13 cellular contexts compared by ENCODE assay signal in the genomic region with DNA sequence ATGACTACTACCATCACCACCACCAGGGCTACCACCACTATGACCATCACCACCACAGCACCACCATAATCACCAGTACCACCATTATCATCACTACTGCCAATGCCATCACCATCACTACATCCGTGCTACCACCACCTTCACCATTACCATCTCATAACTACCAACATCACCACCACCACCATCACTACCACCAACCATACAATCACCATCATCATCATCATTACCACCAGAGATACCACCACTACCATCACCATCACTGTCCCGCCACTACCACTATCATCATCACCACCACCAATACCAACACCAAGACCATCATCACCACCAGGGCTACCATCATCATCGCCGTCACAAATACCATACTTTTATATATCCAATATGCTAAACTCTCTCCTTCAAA.
A peak's percentile ranks its signal among the peaks of the same experiment; 100 is the strongest.
DNase-seq lines count a peak whose midpoint lies in the region; ATAC-seq and TF ChIP-seq lines count a peak whose summit lies in the region.
"Had no signal": no experiment of that assay in that cellular context is flagged by ENCODE, and none has a peak within 500 bp of the region (broad histone marks: within the 10 kb centered on the region; RNA-seq: fewer than 3 reads in every experiment).

No MANE protein-coding gene starts in this region.

- H3K23ac ChIP-seq in IMR-90 (ENCODE audit: low read depth, low read length): no peak overlapping the region
- H3K23ac ChIP-seq in neuronal stem cell (ENCODE audit: low read depth, low read length, poor library complexity): peak overlapping the region; percentile 50

- H3K9ac ChIP-seq in IMR-90 (ENCODE audit: low read depth, low read length) (no peak overlapping the region), neuronal stem cell (ENCODE audit: low read depth, low read length, poor library complexity) (no peak overlapping the region)

- H3K18ac ChIP-seq in IMR-90 (ENCODE audit: low read depth, low read length) (no peak overlapping the region), neuronal stem cell (ENCODE audit: low read length) (no peak overlapping the region)

- H2BK120ac ChIP-seq in IMR-90 (ENCODE audit: low read depth, low read length) (no peak overlapping the region), neuronal stem cell (ENCODE audit: low read depth, low read length) (no peak overlapping the region)

- TF ChIP-seq RAD21 in IMR-90 (IDR thresholded peaks at IDR 0.05; ENCODE audit: low read length): no peak

- dilution Hi-C loops in IMR-90 (cut with HindIII; ENCODE audit: low sequenced_read_pairs, unreplicated experiment): no loop called here

- H3K27me3 Mint-ChIP-seq in glutamatergic neuron (ENCODE audit: unreplicated experiment): no peaks in the 10 kb centered on the region

- 90% methylated on average over 2 of the region's 4 CpGs; no CpG with 5 or more reads in 1 of the 2 experiments for WGBS in IMR-90 (ENCODE audit: extremely low coverage in 2 of 2, insufficient read length in 1 of 2), 2 experiments
- 100% methylated on average over 2 of the region's 4 CpGs; no CpG with 5 or more reads in 1 of the 2 donors for WGBS in neuronal stem cell (ENCODE audit: extremely low coverage in 2 of 2, insufficient read length in 2 of 2, insufficient replicate concordance in 1 of 2), 2 donors

- no peak overlapping the region for H2AFZ ChIP-seq in IMR-90 (replicated peaks; ENCODE audit: low read length, poor library complexity)
- H2AFZ ChIP-seq in neuronal stem cell (ENCODE audit: low read length): no peak overlapping the region
- H2AFZ ChIP-seq: GM23338 had no signal

- H3K27me3 ChIP-seq in IMR-90 (ENCODE audit: control insufficient read depth, insufficient read depth, low read length): no peaks in the 10 kb centered on the region
- peaks cover 0 to 3% (median 0%) of the 10 kb centered on the region in 3 experiments for H3K27me3 ChIP-seq in neuronal stem cell (ENCODE audit: control insufficient read depth in 3 of 3, insufficient read depth in 3 of 3, low read depth in 1 of 3, low read length in 3 of 3)

- no peaks in the 10 kb centered on the region for H4K20me1 ChIP-seq in IMR-90 (ENCODE audit: insufficient read depth, low read length)

- TF ChIP-seq CTCF in HEK293 (tag by site-specific recombination; IDR thresholded peaks at IDR 0.05) (peak; percentile 35; the same call in 1 of the 2 replicates), IMR-90 (conservative IDR thresholded peaks at IDR 0.05; ENCODE audit: low read depth, low read length) (no peak), glutamatergic neuron (IDR thresholded peaks at IDR 0.05; ENCODE audit: partially characterized antibody, unreplicated experiment) (no peak)

- POLR2A ChIA-PET in HEK293 (lab: Yijun Ruan, JAX) (no interaction called here), IMR-90 (lab: Charles Lee; ENCODE audit: unreplicated experiment) (no interaction called here)

- ATAC-seq in IMR-90 (ENCODE audit: low read depth): no peak
- no peak for ATAC-seq in HG03378 (IDR thresholded peaks at IDR 0.05; ENCODE audit: unreplicated experiment)
- ATAC-seq: GM23338 had no signal

- in situ Hi-C loops in IMR-90 (cut with MboI; ENCODE audit: low sequenced_read_pairs): no loop called here

- H3K79me1 ChIP-seq in IMR-90 (ENCODE audit: low read depth in 1 of 2, low read length in 2 of 2) (no peaks in the 10 kb centered on the region), neuronal stem cell (ENCODE audit: low read depth, low read length) (no peaks in the 10 kb centered on the region)

- H3K27ac Mint-ChIP-seq in glutamatergic neuron (ENCODE audit: unreplicated experiment): no peak overlapping the region
- H3K27ac Mint-ChIP-seq: CD4-positive, alpha-beta memory T cell; GM23338 had no signal

- H4K91ac ChIP-seq in IMR-90 (ENCODE audit: insufficient read depth, low read depth, low read length) (no peak overlapping the region; the same call in 1 of the 2 replicates), neuronal stem cell (ENCODE audit: low read depth, low read length, poor library complexity) (no peak overlapping the region)

- DNase-seq in IMR-90 (no peak), neuronal stem cell (ENCODE audit: low spot score) (no peak), glutamatergic neuron (no peak), DMS153 treated with DMSO at 0.1 percent for 48 hours (lab: John Stamatoyannopoulos, UW; ENCODE audit: unreplicated experiment) (no peak)
- DNase-seq: C1 segment of cervical spinal cord; Calu3; CD4-positive, alpha-beta memory T cell; COR-L47; DND-41 had no signal

- no peaks in the 10 kb centered on the region for H3K9me1 ChIP-seq in IMR-90 (ENCODE audit: insufficient read depth, low read length)

- TF ChIP-seq POLR2A in IMR-90 (IDR thresholded peaks at IDR 0.05; ENCODE audit: low read depth, low read length): no peak

- intact Hi-C loops in IMR-90 (cut with micrococcal nuclease): loop anchor here (10.0 kb wide), 1 partner anchor 924 kb away; a partner anchor contains a TSS

- CTCF ChIA-PET in HEK293 (lab: Yijun Ruan, JAX) (interaction anchor here (0.9 kb wide), 1 partner anchor 17 kb away, joined by 3 read pairs; no protein-coding TSS in a partner anchor), IMR-90 (lab: Yijun Ruan, JAX) (no interaction called here)

- no peaks in the 10 kb centered on the region for H3K9me3 Mint-ChIP-seq in glutamatergic neuron (ENCODE audit: unreplicated experiment)

- H3K36me3 ChIP-seq in HEK293 (ENCODE audit: control insufficient read depth in 2 of 2, insufficient read depth in 1 of 2, low read length in 2 of 2) (no peaks in the 10 kb centered on the region), IMR-90 (ENCODE audit: control insufficient read depth, insufficient read depth, low read length) (no peaks in the 10 kb centered on the region), neuronal stem cell (replicated peaks in 1 of 2; ENCODE audit: control insufficient read depth in 2 of 2, insufficient read depth in 2 of 2, low read length in 2 of 2) (peaks cover 0 to 1% of the 10 kb centered on the region in 2 donors)
- H3K36me3 ChIP-seq: HAP-1 had no signal

- H3K4me1 ChIP-seq in HEK293 (ENCODE audit: control insufficient read depth, insufficient read depth, low read length) (peaks cover 5% of the 10 kb centered on the region; the same call in 1 of the 2 replicates), IMR-90 (ENCODE audit: control insufficient read depth, insufficient read depth, low read length) (peaks cover 12% of the 10 kb centered on the region; the same call in 1 of the 2 replicates), neuronal stem cell (ENCODE audit: control insufficient read depth in 2 of 2, insufficient read depth in 1 of 2, low read depth in 1 of 2, low read length in 2 of 2) (no peaks in the 10 kb centered on the region)
- H3K4me1 ChIP-seq: HAP-1 had no signal

- no peak overlapping the region for H3K56ac ChIP-seq in IMR-90 (ENCODE audit: extremely low read depth, insufficient read depth, low read length)

- no peak overlapping the region for H2BK20ac ChIP-seq in IMR-90 (ENCODE audit: low read depth, low read length)

- no peak overlapping the region for H3K27ac ChIP-seq in HEK293 (ENCODE audit: extremely low read depth, low read depth, low read length)
- no peak overlapping the region for H3K27ac ChIP-seq in IMR-90 (ENCODE audit: insufficient read depth, low read length)
- H3K27ac ChIP-seq in neuronal stem cell (replicated peaks; ENCODE audit: low read length): no peak overlapping the region

- H3K4me3 Mint-ChIP-seq in glutamatergic neuron (ENCODE audit: unreplicated experiment): no peak overlapping the region
- H3K4me3 Mint-ChIP-seq: CD4-positive, alpha-beta memory T cell; GM23338 had no signal

- no TSS peak for BruUV-seq in IMR-90 (replicated peaks; lab: Mats Ljungman, UMichigan)

- H3K9me3 ChIP-seq in HEK293 (ENCODE audit: control insufficient read depth, insufficient read depth, low read depth, low read length): no peaks in the 10 kb centered on the region
- H3K9me3 ChIP-seq in IMR-90 (ENCODE audit: control insufficient read depth, insufficient read depth, low read length): 0 out of 2 replicates have a peak, but pooled peaks cover 2% of the 10 kb centered on the region
- peaks cover 0 to 3% of the 10 kb centered on the region in 2 donors for H3K9me3 ChIP-seq in neuronal stem cell (replicated peaks in 1 of 2; ENCODE audit: control insufficient read depth in 2 of 2, insufficient read depth in 1 of 2, low read depth in 1 of 2, low read length in 2 of 2)
- H3K9me3 ChIP-seq: HAP-1 had no signal

- no peak overlapping the region for H3K4ac ChIP-seq in IMR-90 (ENCODE audit: low read depth, low read length)
- no peak overlapping the region for H3K4ac ChIP-seq in neuronal stem cell (ENCODE audit: low read length)

- H3K4me2 ChIP-seq in IMR-90 (ENCODE audit: low read depth, low read length) (no peak overlapping the region), neuronal stem cell (ENCODE audit: insufficient read depth, low read length, poor library complexity, severe bottlenecking) (no peak overlapping the region)
- H3K4me2 ChIP-seq: GM23338 had no signal

- H3K14ac ChIP-seq in IMR-90 (replicated peaks; ENCODE audit: low read depth, low read length) (no peak overlapping the region), neuronal stem cell (ENCODE audit: low read length) (no peak overlapping the region)

- H2BK5ac ChIP-seq in IMR-90 (ENCODE audit: low read depth, low read length, poor library complexity, severe bottlenecking) (no peak overlapping the region), neuronal stem cell (ENCODE audit: low read length) (no peak overlapping the region)

- H4K8ac ChIP-seq in IMR-90 (ENCODE audit: low read depth in 2 of 2, low read length in 2 of 2) (no peak overlapping the region), neuronal stem cell (ENCODE audit: low read depth, low read length) (no peak overlapping the region)

- H3K4me1 Mint-ChIP-seq in glutamatergic neuron (ENCODE audit: low read depth, unreplicated experiment): peaks cover 2% of the 10 kb centered on the region
- H3K4me1 Mint-ChIP-seq: CD4-positive, alpha-beta memory T cell; GM23338 had no signal

- no peak overlapping the region for H2BK12ac ChIP-seq in neuronal stem cell (ENCODE audit: low read length)

- H3K36me3 Mint-ChIP-seq in glutamatergic neuron (ENCODE audit: unreplicated experiment): no peaks in the 10 kb centered on the region
- H3K36me3 Mint-ChIP-seq: CD4-positive, alpha-beta memory T cell had no signal

- peak overlapping the region; percentile 43 for H2AK5ac ChIP-seq in IMR-90 (ENCODE audit: low read depth, low read length)
- no peak overlapping the region for H2AK5ac ChIP-seq in neuronal stem cell (ENCODE audit: low read depth, low read length)

- no peak overlapping the region; the same call in 2 of the 3 replicates for H2BK15ac ChIP-seq in IMR-90 (ENCODE audit: low read depth, low read length)
- no peak overlapping the region for H2BK15ac ChIP-seq in neuronal stem cell (ENCODE audit: low read length)

- no peak overlapping the region for H4K5ac ChIP-seq in IMR-90 (ENCODE audit: low read depth, low read length)

- no peak overlapping the region for H3K4me3 ChIP-seq in HEK293 (ENCODE audit: low read depth, low read length)
- H3K4me3 ChIP-seq in IMR-90 (ENCODE audit: insufficient read depth, low read depth, low read length): no peak overlapping the region
- peak overlapping the region in 1 of 2 donors; percentile 43 for H3K4me3 ChIP-seq in neuronal stem cell (ENCODE audit: low read length in 2 of 2)
- H3K4me3 ChIP-seq: GM23338, HAP-1 had no signal

- no peak overlapping the region for H2AK9ac ChIP-seq in IMR-90 (replicated peaks; ENCODE audit: low read depth, low read length, poor library complexity)

TF ChIP-seq in HEK293, 187 proteins besides CTCF, POLR2A, EP300 and RAD21 (continues in another document):
- TF ChIP-seq SETDB1 (IDR thresholded peaks at IDR 0.05; ENCODE audit: insufficient read length, low read length): no peak
